ENCODE assay signal across 8 cellular contexts in the genomic region with DNA sequence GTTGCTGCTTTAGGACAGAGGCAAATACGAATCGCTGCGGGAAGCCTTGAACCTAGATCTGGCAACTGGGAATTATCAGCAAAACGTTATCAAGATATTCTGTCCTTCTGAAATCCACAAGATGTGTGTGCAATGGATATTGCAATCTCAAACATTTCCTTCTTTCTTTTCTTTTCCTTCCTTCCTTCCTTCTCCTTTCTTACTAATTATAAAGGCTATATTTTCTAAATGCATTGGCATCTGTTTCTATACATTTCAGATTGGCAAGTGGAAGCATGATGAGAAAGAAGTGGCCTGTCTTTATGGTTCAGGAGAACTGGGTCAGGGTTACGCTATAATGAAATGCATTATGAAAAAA. TPM values are rescaled to one million over a fixed set of nuclear protein-coding genes. Genes with fewer than 3 reads are reported as not detected.
DNase-seq lines count a peak whose midpoint lies in the region; ATAC-seq and TF ChIP-seq lines count a peak whose summit lies in the region.
"Had no signal": no experiment of that assay in that cellular context is flagged by ENCODE, and none has a peak within 500 bp of the region (broad histone marks: within the 10 kb centered on the region; RNA-seq: fewer than 3 reads in every experiment).

No MANE protein-coding gene starts in this region.

- H3K36me3 ChIP-seq in DOHH2 (ENCODE audit: control insufficient read depth, low read length) = peaks cover 70% of the 10 kb centered on the region
- no peaks in the 10 kb centered on the region for H3K36me3 ChIP-seq in MM.1S (replicated peaks; ENCODE audit: insufficient read depth, low read length)
- no peaks in the 10 kb centered on the region for H3K36me3 ChIP-seq in colonic mucosa
- H3K36me3 ChIP-seq in neutrophil = peaks cover 62% of the 10 kb centered on the region

- H3K4me3 ChIP-seq in DOHH2 (ENCODE audit: low read length) (peak overlapping the region; percentile 93), MM.1S (ENCODE audit: low read length) (no peak overlapping the region), colonic mucosa (peak overlapping the region; percentile 8), neutrophil (ENCODE audit: low read depth in 1 of 2, low read length in 1 of 2) (peak overlapping the region; percentile 80 to 86)

- H3K79me2 ChIP-seq in DOHH2 (ENCODE audit: control insufficient read depth, low read length) (peaks cover 71% of the 10 kb centered on the region), MM.1S (ENCODE audit: low read length) (no peaks in the 10 kb centered on the region)

- H3K4me1 ChIP-seq in DOHH2 (ENCODE audit: control insufficient read depth, low read length) = peaks cover 69% of the 10 kb centered on the region
- H3K4me1 ChIP-seq in MM.1S (ENCODE audit: low read length) = peaks cover 29% of the 10 kb centered on the region
- H3K4me1 ChIP-seq in colonic mucosa = no peaks in the 10 kb centered on the region
- peaks cover 53 to 66% of the 10 kb centered on the region in 2 experiments for H3K4me1 ChIP-seq in neutrophil (ENCODE audit: control insufficient read depth in 1 of 2, insufficient read depth in 1 of 2, low read depth in 1 of 2, low read length in 1 of 2)

- peak; percentile 36 for TF ChIP-seq CTCF in DOHH2 (IDR thresholded peaks at IDR 0.05; ENCODE audit: low read depth, low read length, poor library complexity, severe bottlenecking)
- no peak for TF ChIP-seq CTCF in MM.1S (IDR thresholded peaks at IDR 0.05; ENCODE audit: low read length)
- peak; percentile 33 for TF ChIP-seq CTCF in colonic mucosa (IDR thresholded peaks at IDR 0.05)
- no peak for TF ChIP-seq CTCF in neutrophil (IDR thresholded peaks at IDR 0.05)

- H3K27ac ChIP-seq in DOHH2 (ENCODE audit: low read depth, low read length) = peak overlapping the region; percentile 89
- H3K27ac ChIP-seq in MM.1S (ENCODE audit: low read length) = no peak overlapping the region
- H3K27ac ChIP-seq in colonic mucosa = peak overlapping the region; percentile 48
- H3K27ac ChIP-seq in neutrophil = peak overlapping the region; percentile 96

- no peak for ATAC-seq in GM21717 (IDR thresholded peaks at IDR 0.05; ENCODE audit: unreplicated experiment)

- H2AFZ ChIP-seq in MM.1S (ENCODE audit: low read length) = no peak overlapping the region

- H3K9me3 ChIP-seq in DOHH2 (ENCODE audit: control insufficient read depth, insufficient read depth, low read length) (no peaks in the 10 kb centered on the region), MM.1S (replicated peaks; ENCODE audit: insufficient read depth, low read length) (no peaks in the 10 kb centered on the region), colonic mucosa (no peaks in the 10 kb centered on the region), neutrophil (peaks cover 13% of the 10 kb centered on the region)
- H3K9me3 ChIP-seq: SK-N-SH had no signal

- H3K4me2 ChIP-seq in DOHH2 (ENCODE audit: low read length) (peak overlapping the region; percentile 73), MM.1S (ENCODE audit: low read depth, low read length) (peak overlapping the region; percentile 69; the same call in 1 of the 2 replicates)

- H3K27me3 ChIP-seq in DOHH2 (ENCODE audit: control insufficient read depth, low read length) (no peaks in the 10 kb centered on the region), MM.1S (replicated peaks; ENCODE audit: insufficient read depth, low read length) (no peaks in the 10 kb centered on the region), colonic mucosa (no peaks in the 10 kb centered on the region), neutrophil (no peaks in the 10 kb centered on the region)

- peaks cover 26% of the 10 kb centered on the region for H4K20me1 ChIP-seq in DOHH2 (ENCODE audit: control insufficient read depth, insufficient read depth, low read depth, low read length)
- no peaks in the 10 kb centered on the region for H4K20me1 ChIP-seq in MM.1S (ENCODE audit: insufficient read depth, low read length)

- intact Hi-C loops in colonic mucosa (cut with DNase I) = loop anchor here (2.0 kb wide), 1 partner anchor 62 kb away; no protein-coding TSS in a partner anchor

- peaks cover 62% of the 10 kb centered on the region for H3F3A ChIP-seq in DOHH2 (ENCODE audit: control insufficient read depth, insufficient read depth)
- H3F3A ChIP-seq in MM.1S (ENCODE audit: insufficient read depth, low read length) = peaks cover 25% of the 10 kb centered on the region

- H3K9ac ChIP-seq in MM.1S (ENCODE audit: low read length) (no peak overlapping the region), colonic mucosa (ENCODE audit: low read depth in 2 of 2, low read length in 2 of 2) (peak overlapping the region in 1 of 2 donors; percentile 43)
- H3K9ac ChIP-seq: SK-N-SH had no signal

- H3K9me2 ChIP-seq in DOHH2 (replicated peaks; ENCODE audit: control insufficient read depth, low read length) = no peaks in the 10 kb centered on the region
- H3K9me2 ChIP-seq in MM.1S (replicated peaks; ENCODE audit: insufficient read depth, low read length) = no peaks in the 10 kb centered on the region
- H3K9me2 ChIP-seq: SK-N-SH had no signal

- no peak for DNase-seq in MM.1S
- DNase-seq in colonic mucosa = no peak
- DNase-seq in SHP77 treated with DMSO at 0.1 percent for 48 hours (lab: John Stamatoyannopoulos, UW) = no peak
- no peak for DNase-seq in NCI-H1105 (lab: John Stamatoyannopoulos, UW)

RNA-seq across cellular contexts. Expression of gene TAGAP, which starts 2.0 kb away (rescaled TPM):
- 1 to 10 TPM; 1.1 to 2.3 TPM for total RNA-seq in colonic mucosa

RNA-seq across cellular contexts. Expression of gene RSPH3, which starts 42.8 kb away (rescaled TPM):
- 10 to 100 TPM; 17.5 to 19.8 TPM for total RNA-seq in colonic mucosa

Comparison
In these comparisons a context has a peak if more than half of its experiments do, and no peak if none do; other contexts are left out.
1. CTCF ChIP-seq: peak in DOHH2 (single experiment) and colonic mucosa (single experiment); none in MM.1S (single experiment) and neutrophil (single experiment).